In genomic region chr1:235882816-235883215, GRCh38 we compare ENCODE assay signal across 10 cellular contexts. TPM values are rescaled to one million over a fixed set of nuclear protein-coding genes. Genes with fewer than 3 reads are reported as not detected.
DNase-seq lines count a peak whose midpoint lies in the region; ATAC-seq and TF ChIP-seq lines count a peak whose summit lies in the region.
"Had no signal": no experiment of that assay in that cellular context is flagged by ENCODE, and none has a peak within 500 bp of the region (broad histone marks: within the 10 kb centered on the region; RNA-seq: fewer than 3 reads in every experiment).

No MANE protein-coding gene starts in this region.

- POLR2A ChIA-PET in MCF 10A (lab: Yijun Ruan, JAX) = interaction anchor here (0.6 to 5.8 kb wide), 9 partner anchors 8 to 442 kb away, joined by 3 to 60 read pairs (median 4); partner anchors contain the start of gene LYST

- peak overlapping the region; percentile 80 to 90 for H3K27ac ChIP-seq in breast epithelium
- no peak overlapping the region for H3K27ac ChIP-seq in mammary epithelial cell (ENCODE audit: insufficient read depth, low read depth, low read length)
- H3K27ac ChIP-seq in upper lobe of right lung = peak overlapping the region; percentile 75
- H3K27ac ChIP-seq: SK-N-MC had no signal

- H3K27me3 Mint-ChIP-seq in MCF 10A (ENCODE audit: insufficient read depth, unreplicated experiment) (no peaks in the 10 kb centered on the region), memory B cell (no peaks in the 10 kb centered on the region)

- DNase-seq in breast epithelium (ENCODE audit: low spot score in 2 of 2) = no peak
- no peak for DNase-seq in MCF 10A (ENCODE audit: unreplicated experiment)
- DNase-seq in mammary epithelial cell = no peak
- DNase-seq in memory B cell (ENCODE audit: low spot score in 2 of 2) = no peak
- no peak for DNase-seq in upper lobe of right lung
- DNase-seq in Ammon's horn (ENCODE audit: low spot score) = no peak
- DNase-seq in activated CD4-positive, alpha-beta T cell treated with anti-CD3 and anti-CD28 coated beads for 4 hours = no peak
- DNase-seq in stimulated activated naive CD4-positive, alpha-beta T cell (lab: John Stamatoyannopoulos, UW) = no peak

- H3K4me1 Mint-ChIP-seq in MCF 10A (ENCODE audit: insufficient read depth, unreplicated experiment) (peaks cover 21% of the 10 kb centered on the region), memory B cell (peaks cover 40% of the 10 kb centered on the region)

- H3K4me1 ChIP-seq in breast epithelium = peaks cover 0 to 8% of the 10 kb centered on the region in 2 donors
- peaks cover 8% of the 10 kb centered on the region for H3K4me1 ChIP-seq in mammary epithelial cell (ENCODE audit: insufficient read depth, low read length)
- peaks cover 13% of the 10 kb centered on the region for H3K4me1 ChIP-seq in upper lobe of right lung

- no peaks in the 10 kb centered on the region for H3K27me3 ChIP-seq in breast epithelium
- no peaks in the 10 kb centered on the region for H3K27me3 ChIP-seq in mammary epithelial cell (ENCODE audit: insufficient read depth, low read length)
- H3K27me3 ChIP-seq in upper lobe of right lung = no peaks in the 10 kb centered on the region

- H2AFZ ChIP-seq in mammary epithelial cell (ENCODE audit: low read depth, low read length) = peak overlapping the region; percentile 51

- CTCF ChIA-PET in MCF 10A (lab: Yijun Ruan, JAX) = interaction anchor here (1.7 to 2.5 kb wide), 2 partner anchors 26 to 90 kb away, joined by 3 to 5 read pairs; no protein-coding TSS in a partner anchor
- CTCF ChIA-PET in mammary epithelial cell (lab: Charles Lee; ENCODE audit: low non-redundant PET) = no interaction called here

- intact Hi-C loops in breast epithelium (cut with DNase I; ENCODE audit: low total_unique reads) = no loop called here
- intact Hi-C loops in MCF 10A (cut with micrococcal nuclease) = no loop called here
- intact Hi-C loops in mammary epithelial cell (cut with micrococcal nuclease) = no loop called here
- intact Hi-C loops in upper lobe of right lung (cut with DNase I) = no loop called here

- H3K4me2 ChIP-seq in mammary epithelial cell (ENCODE audit: insufficient read depth, low read depth, low read length) = no peak overlapping the region

- BruUV-seq in MCF 10A (replicated peaks; lab: Mats Ljungman, UMichigan) (no TSS peak), mammary epithelial cell (replicated peaks; lab: Mats Ljungman, UMichigan) (no TSS peak)

- no peaks in the 10 kb centered on the region for H3K36me3 Mint-ChIP-seq in MCF 10A (ENCODE audit: insufficient read depth, unreplicated experiment)
- no peaks in the 10 kb centered on the region for H3K36me3 Mint-ChIP-seq in memory B cell

- no peak for TF ChIP-seq POLR2A in breast epithelium (IDR thresholded peaks at IDR 0.05)

- H3K4me3 ChIP-seq in breast epithelium (peak overlapping the region; percentile 31 to 59 (median 35)), mammary epithelial cell (replicated peaks in 1 of 3; ENCODE audit: insufficient read depth in 1 of 3, low read depth in 2 of 3, low read length in 3 of 3) (no peak overlapping the region), upper lobe of right lung (peak overlapping the region; percentile 34)
- H3K4me3 ChIP-seq: SK-N-MC had no signal

- H3K36me3 ChIP-seq in breast epithelium = no peaks in the 10 kb centered on the region
- no peaks in the 10 kb centered on the region for H3K36me3 ChIP-seq in mammary epithelial cell (ENCODE audit: insufficient read depth, low read length)
- H3K36me3 ChIP-seq in upper lobe of right lung = no peaks in the 10 kb centered on the region

- H3K27ac Mint-ChIP-seq in MCF 10A (ENCODE audit: low read depth, unreplicated experiment) (no peak overlapping the region), memory B cell (peak overlapping the region; percentile 10)

- no peak for TF ChIP-seq CTCF in breast epithelium (IDR thresholded peaks at IDR 0.05)
- no peak for TF ChIP-seq CTCF in MCF 10A (IDR thresholded peaks at IDR 0.05; ENCODE audit: unreplicated experiment)
- TF ChIP-seq CTCF in mammary epithelial cell (conservative IDR thresholded peaks at IDR 0.05 in 1 of 2, IDR thresholded peaks at IDR 0.05 in 1 of 2; ENCODE audit: extremely low read depth in 1 of 2, insufficient read depth in 1 of 2, low read depth in 1 of 2, low read length in 2 of 2) = no peak
- TF ChIP-seq CTCF in upper lobe of right lung (IDR thresholded peaks at IDR 0.05) = no peak

- H3K9me3 Mint-ChIP-seq in MCF 10A (ENCODE audit: unreplicated experiment) (no peaks in the 10 kb centered on the region), memory B cell (no peaks in the 10 kb centered on the region)

- ATAC-seq in memory B cell (ENCODE audit: low read depth) (no peak), upper lobe of right lung (no peak)
- ATAC-seq: left colon had no signal

- H3K79me2 ChIP-seq in mammary epithelial cell (ENCODE audit: insufficient read depth, low read length) = no peaks in the 10 kb centered on the region

- H3K4me3 Mint-ChIP-seq in MCF 10A (ENCODE audit: unreplicated experiment) (no peak overlapping the region), memory B cell (no peak overlapping the region)

- dilution Hi-C loops in mammary epithelial cell (cut with HindIII; ENCODE audit: low sequenced_read_pairs) = no loop called here

- no peak overlapping the region for H3K9ac ChIP-seq in mammary epithelial cell (ENCODE audit: insufficient read depth, low read length)

- in situ Hi-C loops in mammary epithelial cell (cut with MboI; ENCODE audit: low sequenced_read_pairs in 2 of 2) = no loop called here

- H3K9me3 ChIP-seq in breast epithelium (no peaks in the 10 kb centered on the region), mammary epithelial cell (replicated peaks; ENCODE audit: insufficient read depth, low read length) (no peaks in the 10 kb centered on the region), upper lobe of right lung (no peaks in the 10 kb centered on the region)

- WGBS in mammary epithelial cell (ENCODE audit: low coverage, missing lambda C conversion rate) = 50% methylated on average over 6 of the region's 6 CpGs

- no peaks in the 10 kb centered on the region for H4K20me1 ChIP-seq in mammary epithelial cell (ENCODE audit: insufficient read depth, low read length)

RNA-seq across cellular contexts. Expression of gene LYST, which starts 16.1 kb away (rescaled TPM):
- 10 to 100 TPM; 63.3 to 78.3 (median 66.1) TPM for total RNA-seq in breast epithelium
- total RNA-seq in MCF 10A (2022) = 23.9 and 37.4 TPM in 2 replicates
- total RNA-seq in mammary epithelial cell = 10 to 100 TPM; 27.6 to 50.5 TPM
- polyA plus RNA-seq in mammary epithelial cell = 6.1 TPM
- 53.0 TPM for polyA minus RNA-seq in mammary epithelial cell
- total RNA-seq in upper lobe of right lung = 78.4 TPM

Comparison
In these comparisons a context has a peak if more than half of its experiments do, and no peak if none do; other contexts are left out.
1. H3K4me3 ChIP-seq: peak in breast epithelium (3 of 3) and upper lobe of right lung (single experiment); none in mammary epithelial cell (0 of 3).